In genomic region chr10:31083765-31084184, GRCh38 we compare ENCODE assay signal across 8 cellular contexts. TPM values are rescaled to one million over a fixed set of nuclear protein-coding genes. Genes with fewer than 3 reads are reported as not detected.
DNase-seq lines count a peak whose midpoint lies in the region; ATAC-seq, FAIRE-seq and TF ChIP-seq lines count a peak whose summit lies in the region.

No MANE protein-coding gene starts in this region.

- TF ChIP-seq POLR2A in thyroid gland (IDR thresholded peaks at IDR 0.05), result no peak

- no peaks in the 10 kb centered on the region for H3K36me3 ChIP-seq in thyroid gland

- CTCF ChIA-PET in activated CD4-positive, alpha-beta T cell treated with anti-CD3 and anti-CD28 coated beads, Interleukin-2, amount 10 ng/mL, durations not matched to agents 7 days and 5 days (lab: Charles Lee), result interaction anchor here (0.7 to 2.2 kb wide), 11 partner anchors 9 to 300 kb away, joined by 3 to 9 read pairs (median 3); no protein-coding TSS in a partner anchor

- H3K27me3 ChIP-seq in thyroid gland, result no peaks in the 10 kb centered on the region

- H3K9me3 ChIP-seq in thyroid gland, result no peaks in the 10 kb centered on the region

- H3K27me3 Mint-ChIP-seq in activated CD4-positive, alpha-beta T cell treated with anti-CD3 and anti-CD28 coated beads, Interleukin-2, amount 10 ng/mL, durations not matched to agents 7 days and 5 days, result peaks cover 2% of the 10 kb centered on the region
- peaks cover 1% of the 10 kb centered on the region for H3K27me3 Mint-ChIP-seq in endothelial cell (ENCODE audit: unreplicated experiment)
- peaks cover 8 to 13% of the 10 kb centered on the region in 2 donors for H3K27me3 Mint-ChIP-seq in natural killer cell (ENCODE audit: low read depth in 2 of 2)

- DNase-seq in 8988T (peak; percentile 29), GM18507 (ENCODE audit: extremely low spot score, insufficient read length, low read depth) (no peak), NCI-H748 (lab: John Stamatoyannopoulos, UW; ENCODE audit: unreplicated experiment) (peak; percentile 68), endothelial cell (ENCODE audit: low spot score) (peak; percentile 44), natural killer cell (no peak), thyroid gland (peak; percentile 52 to 55), germinal center (ENCODE audit: low spot score) (no peak)
- DNase-seq in activated CD4-positive, alpha-beta T cell treated with anti-CD3 and anti-CD28 coated beads, Interleukin-2, amount 10 ng/mL, durations not matched to agents 7 days and 5 days, result peak; percentile 70

- peak; percentile 47 for FAIRE-seq in GM18507 (lab: Jason Lieb, UNC)

- H3K4me3 Mint-ChIP-seq in activated CD4-positive, alpha-beta T cell treated with anti-CD3 and anti-CD28 coated beads, Interleukin-2, amount 10 ng/mL, durations not matched to agents 7 days and 5 days, result no peak overlapping the region
- H3K4me3 Mint-ChIP-seq in endothelial cell (ENCODE audit: unreplicated experiment) (no peak overlapping the region), natural killer cell (no peak overlapping the region)

- WGBS in thyroid gland, 2 donors, result 51 to 55% methylated on average over 6 of the region's 6 CpGs

- POLR2A ChIA-PET in activated CD4-positive, alpha-beta T cell treated with anti-CD3 and anti-CD28 coated beads, Interleukin-2, amount 10 ng/mL, durations not matched to agents 7 days and 5 days (lab: Charles Lee), result no interaction called here

- no peaks in the 10 kb centered on the region for H3K36me3 Mint-ChIP-seq in activated CD4-positive, alpha-beta T cell treated with anti-CD3 and anti-CD28 coated beads, Interleukin-2, amount 10 ng/mL, durations not matched to agents 7 days and 5 days (ENCODE audit: low read depth)
- H3K36me3 Mint-ChIP-seq in endothelial cell (ENCODE audit: low read depth, unreplicated experiment), result no peaks in the 10 kb centered on the region
- no peaks in the 10 kb centered on the region for H3K36me3 Mint-ChIP-seq in natural killer cell

- H3K27ac Mint-ChIP-seq in activated CD4-positive, alpha-beta T cell treated with anti-CD3 and anti-CD28 coated beads, Interleukin-2, amount 10 ng/mL, durations not matched to agents 7 days and 5 days, result no peak overlapping the region
- H3K27ac Mint-ChIP-seq in endothelial cell (ENCODE audit: unreplicated experiment) (no peak overlapping the region), natural killer cell (no peak overlapping the region)

- peak; percentile 44 to 70 (median 44) for ATAC-seq in natural killer cell

- peaks cover 6% of the 10 kb centered on the region for H3K4me1 Mint-ChIP-seq in activated CD4-positive, alpha-beta T cell treated with anti-CD3 and anti-CD28 coated beads, Interleukin-2, amount 10 ng/mL, durations not matched to agents 7 days and 5 days
- no peaks in the 10 kb centered on the region for H3K4me1 Mint-ChIP-seq in endothelial cell (ENCODE audit: unreplicated experiment)
- no peaks in the 10 kb centered on the region for H3K4me1 Mint-ChIP-seq in natural killer cell

- peak; percentile 56 for TF ChIP-seq CTCF in endothelial cell (IDR thresholded peaks at IDR 0.05; ENCODE audit: unreplicated experiment)
- TF ChIP-seq CTCF in natural killer cell (IDR thresholded peaks at IDR 0.05), result peak; percentile 54
- TF ChIP-seq CTCF in thyroid gland (IDR thresholded peaks at IDR 0.05), result peak in 4 of 6 experiments; percentile 21 to 57 (median 49)

- H3K9me3 Mint-ChIP-seq in activated CD4-positive, alpha-beta T cell treated with anti-CD3 and anti-CD28 coated beads, Interleukin-2, amount 10 ng/mL, durations not matched to agents 7 days and 5 days, result no peaks in the 10 kb centered on the region
- H3K9me3 Mint-ChIP-seq in endothelial cell (ENCODE audit: unreplicated experiment) (no peaks in the 10 kb centered on the region), natural killer cell (no peaks in the 10 kb centered on the region)

- intact Hi-C loops in natural killer cell (cut with micrococcal nuclease) (loop anchor here (5.0 to 10.0 kb wide), 2 partner anchors 411 to 724 kb away; no protein-coding TSS in a partner anchor), thyroid gland (cut with DNase I) (no loop called here)

- H3K4me3 ChIP-seq in thyroid gland (replicated peaks in 1 of 3), result no peak overlapping the region

- H3K27ac ChIP-seq in thyroid gland, result no peak overlapping the region

- H3K4me1 ChIP-seq in thyroid gland, result no peaks in the 10 kb centered on the region

RNA-seq across cellular contexts. Expression of gene ZNF438, which starts 52.1 kb away (rescaled TPM):
- total RNA-seq in activated CD4-positive, alpha-beta T cell treated with anti-CD3 and anti-CD28 coated beads, Interleukin-2, amount 10 ng/mL, durations not matched to agents 7 days and 5 days, result 1 to 10 TPM; 3.1 to 3.8 TPM
- total RNA-seq in endothelial cell (ENCODE audit: unreplicated experiment) (4.3 TPM), natural killer cell (1 to 10 TPM; 2.2 to 3.7 (median 3.7) TPM), thyroid gland (10 to 100 TPM; 19.2 to 21.8 (median 20.3) TPM)

Comparison
In these comparisons a context has a peak if more than half of its experiments do, and no peak if none do; other contexts are left out.
1. DNase-seq: peak in 8988T (single experiment), NCI-H748 (single experiment), activated CD4-positive, alpha-beta T cell treated with anti-CD3 and anti-CD28 coated beads, Interleukin-2, amount 10 ng/mL, durations not matched to agents 7 days and 5 days (single experiment), endothelial cell (single experiment) and thyroid gland (2 of 2); none in GM18507 (single experiment), natural killer cell (single experiment) and germinal center (single experiment).
2. Peak in every context shown above with its lines, with median percentiles within 50 percentile points of each other: CTCF ChIP-seq.